10 cellular contexts compared by ENCODE assay signal in the genomic region with DNA sequence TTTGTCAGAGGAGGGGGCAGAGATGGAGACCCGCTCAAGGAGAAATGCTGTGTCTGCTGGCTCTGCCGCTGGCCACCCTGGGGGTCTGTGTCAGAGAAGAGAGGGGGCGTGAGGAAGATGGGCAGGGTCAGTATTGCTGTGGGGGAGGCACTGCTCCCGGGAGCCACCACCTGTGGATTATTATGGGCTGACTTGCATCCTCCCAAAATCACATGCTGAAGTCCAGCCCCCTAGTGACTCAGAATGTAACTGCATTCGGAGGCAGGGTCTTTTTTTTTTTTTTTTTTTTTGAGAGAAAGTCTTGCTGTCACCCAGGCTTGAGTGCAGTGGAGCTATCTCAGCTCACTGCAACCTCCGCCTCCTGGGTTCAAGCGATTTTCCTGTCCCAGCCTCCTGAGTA. TPM values are rescaled to one million over a fixed set of nuclear protein-coding genes. Genes with fewer than 3 reads are reported as not detected.
DNase-seq lines count a peak whose midpoint lies in the region; ATAC-seq, FAIRE-seq and TF ChIP-seq lines count a peak whose summit lies in the region.
"Had no signal": no experiment of that assay in that cellular context is flagged by ENCODE, and none has a peak within 500 bp of the region (broad histone marks: within the 10 kb centered on the region; RNA-seq: fewer than 3 reads in every experiment).

No MANE protein-coding gene starts in this region.

- H3K9ac ChIP-seq in MM.1S (ENCODE audit: low read length) (no peak overlapping the region), H1 (replicated peaks in 1 of 4; ENCODE audit: extremely low read depth in 1 of 4, low read depth in 3 of 4, low read length in 3 of 4) (no peak overlapping the region)

- H2BK20ac ChIP-seq in H1 (ENCODE audit: low read length): no peak overlapping the region

- H2AK5ac ChIP-seq in H1 (ENCODE audit: low read depth, low read length): no peak overlapping the region

- peak; percentile 61 for DNase-seq in activated CD4-positive, alpha-beta T cell treated with anti-CD3 and anti-CD28 coated beads, Interleukin-2, amount 10 ng/mL, durations not matched to agents 24 days and 14 days
- no peak for DNase-seq in activated CD4-positive, alpha-beta T cell treated with anti-CD3 and anti-CD28 coated beads, Interleukin-2, amount 50 U/mL, for 1 hour
- DNase-seq in MM.1S (peak; percentile 9), H1 (ENCODE audit: low read depth in 1 of 2, low spot score in 2 of 2) (no peak), testis (no peak), HCEC 1CT (no peak)
- DNase-seq: KG1 had no signal

- no peaks in the 10 kb centered on the region for H3K9me3 ChIP-seq in MM.1S (replicated peaks; ENCODE audit: insufficient read depth, low read length)
- no peaks in the 10 kb centered on the region for H3K9me3 ChIP-seq in H1 (ENCODE audit: insufficient read depth in 2 of 2, low read depth in 1 of 2, low read length in 1 of 2)
- H3K9me3 ChIP-seq in testis: no peaks in the 10 kb centered on the region

- H3K4me3 Mint-ChIP-seq in activated CD4-positive, alpha-beta T cell treated with anti-CD3 and anti-CD28 coated beads, Interleukin-2, amount 10 ng/mL, durations not matched to agents 24 days and 14 days: no peak overlapping the region
- H3K4me3 Mint-ChIP-seq: memory B cell had no signal

- no peak overlapping the region; the same call in 1 of the 2 replicates for H4K8ac ChIP-seq in H1 (ENCODE audit: extremely low read depth, insufficient read depth, low read length)

- no peak for TF ChIP-seq EP300 in H1 (IDR thresholded peaks at IDR 0.05; ENCODE audit: borderline replicate concordance in 1 of 2, low read depth in 2 of 2, low read length in 2 of 2)

- H2BK120ac ChIP-seq in H1 (replicated peaks; ENCODE audit: low read depth, low read length): no peak overlapping the region

- no peaks in the 10 kb centered on the region for H3K23me2 ChIP-seq in H1 (ENCODE audit: low read depth, low read length)

- H2BK12ac ChIP-seq in H1 (ENCODE audit: low read depth, low read length): no peak overlapping the region

- CTCF ChIA-PET in H1 (lab: Charles Lee; ENCODE audit: partially characterized antibody): interaction anchor here (0.6 to 15.9 kb wide), 18 partner anchors 9 to 558 kb away, joined by 3 to 214 read pairs (median 4); a partner anchor contains a TSS

- WGBS in H1 (ENCODE audit: extremely low coverage in 1 of 2, insufficient coverage in 1 of 2, insufficient read length in 1 of 2, insufficient replicate concordance in 2 of 2, low coverage in 1 of 2, low lambda C conversion rate in 2 of 2, missing lambda C conversion rate in 1 of 2), 2 experiments: 60% methylated on average over 6 of the region's 7 CpGs; no CpG with 5 or more reads in 1 of the 2 experiments
- WGBS in testis, 2 donors: 75 to 84% methylated on average over 6 to 7 of the region's 7 CpGs

- H3K4me1 ChIP-seq in MM.1S (ENCODE audit: low read length): no peaks in the 10 kb centered on the region
- H3K4me1 ChIP-seq in H1 (replicated peaks in 1 of 4; ENCODE audit: control insufficient read depth in 3 of 4, insufficient read depth in 4 of 4, low read length in 3 of 4): 0 out of 7 replicates have a peak, but pooled peaks cover 0 to 2% (median 0%) of the 10 kb centered on the region in 4 experiments
- no peaks in the 10 kb centered on the region for H3K4me1 ChIP-seq in testis

- H3K27ac ChIP-seq in MM.1S (ENCODE audit: low read length) (no peak overlapping the region), H1 (ENCODE audit: low read depth, low read length) (no peak overlapping the region), temporal lobe (ENCODE audit: low read depth, low read length) (peak overlapping the region; percentile 22), testis (no peak overlapping the region)

- no peak overlapping the region for H4K91ac ChIP-seq in H1 (replicated peaks; ENCODE audit: insufficient read length, low read length)

- POLR2A ChIA-PET in H1 (lab: Charles Lee; ENCODE audit: partially characterized antibody): interaction anchor here (0.7 kb wide), 1 partner anchor 12 kb away, joined by 4 read pairs; a partner anchor contains a TSS

- H3K36me3 Mint-ChIP-seq in activated CD4-positive, alpha-beta T cell treated with anti-CD3 and anti-CD28 coated beads, Interleukin-2, amount 10 ng/mL, durations not matched to agents 24 days and 14 days (ENCODE audit: low read depth): peaks cover 27% of the 10 kb centered on the region

- no peak overlapping the region for H3K27ac Mint-ChIP-seq in activated CD4-positive, alpha-beta T cell treated with anti-CD3 and anti-CD28 coated beads, Interleukin-2, amount 10 ng/mL, durations not matched to agents 24 days and 14 days
- H3K27ac Mint-ChIP-seq: memory B cell had no signal

- no peaks in the 10 kb centered on the region for H3K9me2 ChIP-seq in MM.1S (replicated peaks; ENCODE audit: insufficient read depth, low read length)

- H3K18ac ChIP-seq in H1 (ENCODE audit: extremely low read depth, low read length): no peak overlapping the region

- no peak overlapping the region for H3K4me2 ChIP-seq in MM.1S (ENCODE audit: low read depth, low read length)
- no peak overlapping the region for H3K4me2 ChIP-seq in H1 (ENCODE audit: insufficient read depth in 1 of 2, low read depth in 2 of 2, low read length in 2 of 2)

- intact Hi-C loops in activated CD4-positive, alpha-beta T cell treated with anti-CD3 and anti-CD28 coated beads, Interleukin-2, amount 10 ng/mL, durations not matched to agents 24 days and 14 days (cut with micrococcal nuclease): no loop called here
- intact Hi-C loops in testis (cut with DNase I; ENCODE audit: low total_unique reads): no loop called here

- H2BK5ac ChIP-seq in H1 (ENCODE audit: low read depth, low read length): no peak overlapping the region

- peaks cover 2% of the 10 kb centered on the region for H3K4me1 Mint-ChIP-seq in activated CD4-positive, alpha-beta T cell treated with anti-CD3 and anti-CD28 coated beads, Interleukin-2, amount 10 ng/mL, durations not matched to agents 24 days and 14 days
- H3K4me1 Mint-ChIP-seq: memory B cell had no signal

- H2AFZ ChIP-seq in MM.1S (ENCODE audit: low read length) (no peak overlapping the region), H1 (ENCODE audit: low read length) (no peak overlapping the region)

- no peaks in the 10 kb centered on the region for H3K9me3 Mint-ChIP-seq in activated CD4-positive, alpha-beta T cell treated with anti-CD3 and anti-CD28 coated beads, Interleukin-2, amount 10 ng/mL, durations not matched to agents 24 days and 14 days
- H3K9me3 Mint-ChIP-seq: memory B cell had no signal

- H3K4me3 ChIP-seq in MM.1S (ENCODE audit: low read length) (no peak overlapping the region), H1 (ENCODE audit: extremely low read depth in 1 of 4, insufficient read depth in 2 of 4, low read depth in 3 of 4, low read length in 4 of 4) (no peak overlapping the region), testis (no peak overlapping the region)

- no peaks in the 10 kb centered on the region for H3K79me2 ChIP-seq in MM.1S (ENCODE audit: low read length)
- peaks cover 0 to 13% of the 10 kb centered on the region in 2 experiments; a peak in 2 of 4 replicates for H3K79me2 ChIP-seq in H1 (ENCODE audit: control insufficient read depth in 1 of 2, insufficient read depth in 2 of 2, low read length in 2 of 2)

- no peak overlapping the region for H3K56ac ChIP-seq in H1 (replicated peaks; ENCODE audit: insufficient read length, low read depth, low read length)

- peaks cover 11% of the 10 kb centered on the region; the same call in 1 of the 2 replicates for H3K79me1 ChIP-seq in H1 (ENCODE audit: low read depth, low read length)

- H4K20me1 ChIP-seq in MM.1S (ENCODE audit: insufficient read depth, low read length) (no peaks in the 10 kb centered on the region), H1 (replicated peaks in 1 of 2; ENCODE audit: control insufficient read depth in 1 of 2, insufficient read depth in 2 of 2, low read length in 2 of 2) (peaks cover 10 to 26% of the 10 kb centered on the region in 2 experiments)

- no peak overlapping the region for H4K5ac ChIP-seq in H1 (ENCODE audit: insufficient read length, low read depth, low read length)

- H3K14ac ChIP-seq in H1 (ENCODE audit: insufficient read length): no peak overlapping the region

- H3K27me3 ChIP-seq in MM.1S (replicated peaks; ENCODE audit: insufficient read depth, low read length) (no peaks in the 10 kb centered on the region), H1 (replicated peaks in 1 of 4; ENCODE audit: control insufficient read depth in 3 of 4, extremely low read depth in 1 of 4, insufficient read depth in 3 of 4, low read length in 3 of 4) (no peaks in the 10 kb centered on the region), testis (no peaks in the 10 kb centered on the region)

- no peaks in the 10 kb centered on the region for H3K27me3 Mint-ChIP-seq in activated CD4-positive, alpha-beta T cell treated with anti-CD3 and anti-CD28 coated beads, Interleukin-2, amount 10 ng/mL, durations not matched to agents 24 days and 14 days
- H3K27me3 Mint-ChIP-seq: memory B cell had no signal

- no peak for TF ChIP-seq POLR2A in H1 (IDR thresholded peaks at IDR 0.05; ENCODE audit: control extremely low read depth in 1 of 2, low read depth in 2 of 2, low read length in 2 of 2)
- TF ChIP-seq POLR2A in testis (IDR thresholded peaks at IDR 0.05): no peak

- H3K23ac ChIP-seq in H1 (ENCODE audit: insufficient read length): no peak overlapping the region

- H3K36me3 ChIP-seq in MM.1S (replicated peaks; ENCODE audit: insufficient read depth, low read length) (no peaks in the 10 kb centered on the region), H1 (ENCODE audit: control insufficient read depth in 2 of 4, insufficient read depth in 4 of 4, low read length in 3 of 4) (peaks cover 42 to 83% (median 66%) of the 10 kb centered on the region in 4 experiments), testis (ENCODE audit: low read depth, missing control alignments) (no peaks in the 10 kb centered on the region)

- peak; percentile 38 to 41; a peak in 3 of 4 replicates for TF ChIP-seq RAD21 in H1 (IDR thresholded peaks at IDR 0.05 in 1 of 2, conservative IDR thresholded peaks at IDR 0.05 in 1 of 2; ENCODE audit: low read depth in 2 of 2, low read length in 2 of 2)

- H3K4ac ChIP-seq in H1 (replicated peaks; ENCODE audit: insufficient read length, low read depth, low read length): no peak overlapping the region

- no peaks in the 10 kb centered on the region for H3F3A ChIP-seq in MM.1S (ENCODE audit: insufficient read depth, low read length)

- peak; percentile 25; the same call in 1 of the 2 replicates for TF ChIP-seq CTCF in MM.1S (IDR thresholded peaks at IDR 0.05; ENCODE audit: low read length)
- peak; percentile 32 to 55 (median 52) for TF ChIP-seq CTCF in H1 (IDR thresholded peaks at IDR 0.05; ENCODE audit: control extremely low read depth in 1 of 3, insufficient read depth in 1 of 3, low read depth in 1 of 3, low read length in 3 of 3)
- TF ChIP-seq CTCF in testis (IDR thresholded peaks at IDR 0.05): peak in 1 of 3 experiments; percentile 45

- ATAC-seq in HG03039 (IDR thresholded peaks at IDR 0.05; ENCODE audit: unreplicated experiment): no peak

- FAIRE-seq in H1 (lab: Jason Lieb, UNC): no peak

- H2BK15ac ChIP-seq in H1 (ENCODE audit: low read length): no peak overlapping the region

RNA-seq across cellular contexts. Expression of a gene that starts 12.3 kb away (rescaled TPM):
- 42.4 and 42.9 TPM in 2 replicates for total RNA-seq in activated CD4-positive, alpha-beta T cell treated with anti-CD3 and anti-CD28 coated beads, Interleukin-2, amount 10 ng/mL, durations not matched to agents 24 days and 14 days
- 84.8 and 97.7 TPM in 2 replicates for total RNA-seq in H1 (2021; fragmentation: NEBNext Ultra II Directional; extraction: Animal tissue kit (Norgen Biotek cat#: 25700))
- polyA plus RNA-seq in H1 (2011; rRNA removed) (47.9 and 99.4 TPM in 2 replicates), testis (ENCODE audit: insufficient read depth, low read depth, low replicate concordance) (53.8 TPM)
- 76.0 TPM for polyA plus RNA-seq in H1 (2011; cell fraction: cytosol; rRNA removed)
- polyA plus RNA-seq in H1 (2011; cell fraction: nucleus; rRNA removed): 316 TPM
- 74.1 to 103 TPM (median 94.9 TPM) in 4 replicates for polyA plus RNA-seq in H1 (2012, experiment 1 of 2)
- 58.2 TPM for polyA plus RNA-seq in H1 (2012, experiment 2 of 2)
- 46.2 TPM for polyA plus RNA-seq in H1 (2013, experiment 1 of 2)
- polyA plus RNA-seq in H1 (2013, experiment 2 of 2): 40.9 TPM
- polyA minus RNA-seq in H1 (2011; rRNA and poly(A)+ RNA removed): 60.8 and 99.4 TPM in 2 replicates
- 44.9 TPM for polyA minus RNA-seq in H1 (2011; cell fraction: cytosol; rRNA and poly(A)+ RNA removed)
- polyA minus RNA-seq in H1 (2011; cell fraction: nucleus; rRNA and poly(A)+ RNA removed): 124 TPM
- total RNA-seq in temporal lobe (24.8 TPM), testis (10 to 100 TPM; 86.7 to 89.4 TPM)

RNA-seq across cellular contexts. Expression of a gene that starts 51.2 kb away (rescaled TPM):
- total RNA-seq in activated CD4-positive, alpha-beta T cell treated with anti-CD3 and anti-CD28 coated beads, Interleukin-2, amount 10 ng/mL, durations not matched to agents 24 days and 14 days: not detected in 2 replicates
- 0.22 and 0.27 TPM in 2 replicates for total RNA-seq in H1 (2021; fragmentation: NEBNext Ultra II Directional; extraction: Animal tissue kit (Norgen Biotek cat#: 25700))
- 0.08 and 0.24 TPM in 2 replicates for polyA plus RNA-seq in H1 (2011; rRNA removed)
- 0.18 TPM for polyA plus RNA-seq in H1 (2011; cell fraction: cytosol; rRNA removed)
- polyA plus RNA-seq in H1 (2011; cell fraction: nucleus; rRNA removed): 0.19 TPM
- 0.05 to 0.09 TPM in 2 of 4 replicates, not detected in the others for polyA plus RNA-seq in H1 (2012, experiment 1 of 2)
- 0.07 TPM for polyA plus RNA-seq in H1 (2012, experiment 2 of 2)
- polyA plus RNA-seq in H1 (2013, experiment 1 of 2): 0.18 TPM
- 0.22 TPM for polyA plus RNA-seq in H1 (2013, experiment 2 of 2)
- 0.25 TPM in 1 of 2 replicates, not detected in the other for polyA minus RNA-seq in H1 (2011; rRNA and poly(A)+ RNA removed)
- polyA minus RNA-seq in H1 (2011; cell fraction: cytosol; rRNA and poly(A)+ RNA removed): not detected
- not detected for polyA minus RNA-seq in H1 (2011; cell fraction: nucleus; rRNA and poly(A)+ RNA removed)
- total RNA-seq in temporal lobe: not detected
- under 1 TPM; 0.16 to 0.37 TPM for total RNA-seq in testis
- polyA plus RNA-seq in testis (ENCODE audit: insufficient read depth, low read depth, low replicate concordance): 0.55 TPM

RNA-seq across cellular contexts. Expression of a gene that starts 57.9 kb away (rescaled TPM):
- not detected in 2 replicates for total RNA-seq in activated CD4-positive, alpha-beta T cell treated with anti-CD3 and anti-CD28 coated beads, Interleukin-2, amount 10 ng/mL, durations not matched to agents 24 days and 14 days
- total RNA-seq in H1 (2021; fragmentation: NEBNext Ultra II Directional; extraction: Animal tissue kit (Norgen Biotek cat#: 25700)): 148 and 154 TPM in 2 replicates
- 133 and 189 TPM in 2 replicates for polyA plus RNA-seq in H1 (2011; rRNA removed)
- 182 TPM for polyA plus RNA-seq in H1 (2011; cell fraction: cytosol; rRNA removed)
- 122 TPM for polyA plus RNA-seq in H1 (2011; cell fraction: nucleus; rRNA removed)
- polyA plus RNA-seq in H1 (2012, experiment 1 of 2): 124 to 162 TPM (median 153 TPM) in 4 replicates
- 151 TPM for polyA plus RNA-seq in H1 (2012, experiment 2 of 2)
- 89.5 TPM for polyA plus RNA-seq in H1 (2013, experiment 1 of 2)
- 85.7 TPM for polyA plus RNA-seq in H1 (2013, experiment 2 of 2)
- 110 and 121 TPM in 2 replicates for polyA minus RNA-seq in H1 (2011; rRNA and poly(A)+ RNA removed)
- polyA minus RNA-seq in H1 (2011; cell fraction: cytosol; rRNA and poly(A)+ RNA removed): 106 TPM
- polyA minus RNA-seq in H1 (2011; cell fraction: nucleus; rRNA and poly(A)+ RNA removed): 60.1 TPM
- total RNA-seq in temporal lobe: not detected
- 1 to 10 TPM in 1 of 2 donors, under 1 TPM in 1; 0.47 to 1.6 TPM for total RNA-seq in testis
- polyA plus RNA-seq in testis (ENCODE audit: insufficient read depth, low read depth, low replicate concordance): 3.5 TPM

Comparison
In these comparisons a context has a peak if more than half of its experiments do, and no peak if none do; other contexts are left out.
1. DNase-seq: peak in activated CD4-positive, alpha-beta T cell treated with anti-CD3 and anti-CD28 coated beads, Interleukin-2, amount 10 ng/mL, durations not matched to agents 24 days and 14 days (single experiment) and MM.1S (single experiment); none in activated CD4-positive, alpha-beta T cell treated with anti-CD3 and anti-CD28 coated beads, Interleukin-2, amount 50 U/mL, for 1 hour (single experiment), H1 (0 of 2), testis (single experiment) and HCEC 1CT (single experiment).
2. RNA of a gene that starts 57.9 kb away (total RNA-seq): 148 to 154 TPM in H1; 0.47 to 1.6 TPM in testis, not detected in activated CD4-positive, alpha-beta T cell treated with anti-CD3 and anti-CD28 coated beads, Interleukin-2, amount 10 ng/mL, durations not matched to agents 24 days and 14 days and not detected in temporal lobe (single experiment); every median in the first group is over 10 times any median in the second.